In genomic region chr9:22119537-22120167, GRCh38 we compare ENCODE assay signal across 1 cellular context.
TF ChIP-seq lines count a peak whose summit lies in the region.

No MANE protein-coding gene starts in this region.

TF ChIP-seq in GM23338, 12 proteins besides CTCF, POLR2A, EP300 and RAD21 (continued from another document):
- TF ChIP-seq ZNF462 (CRISPR knock-in tag; IDR thresholded peaks at IDR 0.05) = no peak
